In the genomic region with DNA sequence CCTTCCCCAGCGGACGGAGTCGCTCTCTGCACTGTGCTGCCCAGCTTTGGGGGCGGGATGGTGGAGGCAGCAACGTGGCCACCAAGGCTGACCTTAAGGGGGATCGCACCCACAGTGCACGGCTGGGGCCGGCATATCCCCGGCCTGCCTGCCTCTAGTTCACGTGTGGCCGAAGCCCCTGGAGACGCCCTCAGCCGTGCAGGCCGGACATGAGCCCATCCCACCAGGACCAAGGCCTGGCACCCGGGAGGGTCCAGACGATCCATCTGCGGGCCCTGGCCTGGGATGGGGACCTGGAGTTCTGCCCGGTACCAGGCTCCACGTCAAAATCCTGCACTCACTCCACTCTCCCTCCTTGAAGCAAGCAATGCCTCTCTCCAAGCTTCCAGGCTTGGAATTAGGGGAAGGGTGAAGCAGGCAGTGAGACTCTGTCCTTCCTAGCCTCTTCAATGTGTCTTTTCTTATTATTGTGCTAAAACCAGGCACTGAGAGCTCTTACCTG, we compare ENCODE assay signal across 13 cellular contexts.
A peak's percentile ranks its signal among the peaks of the same experiment; 100 is the strongest.
DNase-seq lines count a peak whose midpoint lies in the region; ATAC-seq, FAIRE-seq and TF ChIP-seq lines count a peak whose summit lies in the region.
"Had no signal": no experiment of that assay in that cellular context is flagged by ENCODE, and none has a peak within 500 bp of the region (broad histone marks: within the 10 kb centered on the region; RNA-seq: fewer than 3 reads in every experiment).

No MANE protein-coding gene starts in this region.

- no peaks in the 10 kb centered on the region for H3K9me3 Mint-ChIP-seq in stimulated activated naive CD8-positive, alpha-beta T cell treated with anti-CD3 and anti-CD28 coated beads, Interleukin-15, amount 100 ng/mL, for 72 hours
- no peaks in the 10 kb centered on the region for H3K9me3 Mint-ChIP-seq in astrocyte (ENCODE audit: unreplicated experiment)
- H3K9me3 Mint-ChIP-seq in naive thymus-derived CD4-positive, alpha-beta T cell = no peaks in the 10 kb centered on the region
- H3K9me3 Mint-ChIP-seq: type B pancreatic cell had no signal

- no peak overlapping the region for H2AFZ ChIP-seq in astrocyte (ENCODE audit: low read depth, low read length)

- H3K4me3 Mint-ChIP-seq in stimulated activated naive CD8-positive, alpha-beta T cell treated with anti-CD3 and anti-CD28 coated beads, Interleukin-15, amount 100 ng/mL, for 72 hours = peak overlapping the region; percentile 42 to 69
- H3K4me3 Mint-ChIP-seq in astrocyte (ENCODE audit: unreplicated experiment) = no peak overlapping the region
- peak overlapping the region in 9 of 10 donors; percentile 15 to 71 (median 58) for H3K4me3 Mint-ChIP-seq in naive thymus-derived CD4-positive, alpha-beta T cell
- H3K4me3 Mint-ChIP-seq: type B pancreatic cell had no signal

- intact Hi-C loops in naive thymus-derived CD4-positive, alpha-beta T cell (cut with micrococcal nuclease) = loop anchor here in 1 of 2 donors (10.0 kb wide), 1 partner anchor 343 kb away; no protein-coding TSS in a partner anchor

- H3K27me3 Mint-ChIP-seq in stimulated activated naive CD8-positive, alpha-beta T cell treated with anti-CD3 and anti-CD28 coated beads, Interleukin-15, amount 100 ng/mL, for 72 hours = peaks cover 8% of the 10 kb centered on the region
- no peaks in the 10 kb centered on the region for H3K27me3 Mint-ChIP-seq in astrocyte (ENCODE audit: low read depth, unreplicated experiment)
- H3K27me3 Mint-ChIP-seq in naive thymus-derived CD4-positive, alpha-beta T cell = peaks cover 3 to 8% (median 7%) of the 10 kb centered on the region in 5 donors

- peaks cover 6% of the 10 kb centered on the region for H3K4me1 Mint-ChIP-seq in stimulated activated naive CD8-positive, alpha-beta T cell treated with anti-CD3 and anti-CD28 coated beads, Interleukin-15, amount 100 ng/mL, for 72 hours
- H3K4me1 Mint-ChIP-seq in astrocyte (ENCODE audit: low read depth, unreplicated experiment) = no peaks in the 10 kb centered on the region
- H3K4me1 Mint-ChIP-seq in naive thymus-derived CD4-positive, alpha-beta T cell = peaks cover 3 to 11% (median 9%) of the 10 kb centered on the region in 7 donors

- no peak overlapping the region for H3K27ac ChIP-seq in astrocyte (ENCODE audit: low read depth, low read length)
- H3K27ac ChIP-seq in naive thymus-derived CD4-positive, alpha-beta T cell (ENCODE audit: low read depth, low read length) = no peak overlapping the region
- H3K27ac ChIP-seq: GM23248 had no signal

- H3K4me1 ChIP-seq in astrocyte (ENCODE audit: insufficient read depth, low read length) = no peaks in the 10 kb centered on the region
- H3K4me1 ChIP-seq in naive thymus-derived CD4-positive, alpha-beta T cell (ENCODE audit: control insufficient read depth in 2 of 2, insufficient read depth in 2 of 2, low read length in 2 of 2) = peaks cover 0 to 4% of the 10 kb centered on the region in 2 donors
- H3K4me1 ChIP-seq: Caco-2 had no signal

- CTCF ChIA-PET in naive thymus-derived CD4-positive, alpha-beta T cell (lab: Charles Lee) = interaction anchor here (0.9 to 1.5 kb wide), 4 partner anchors 9 to 175 kb away, joined by 3 to 6 read pairs (median 4); no protein-coding TSS in a partner anchor

- no peak for FAIRE-seq in astrocyte (lab: Jason Lieb, UNC)

- ATAC-seq in stimulated activated naive CD8-positive, alpha-beta T cell treated with anti-CD3 and anti-CD28 coated beads, Interleukin-15, amount 100 ng/mL, for 72 hours = peak; percentile 21
- ATAC-seq in stimulated activated naive CD8-positive, alpha-beta T cell treated with anti-CD3 and anti-CD28 coated beads, Interleukin-15, Interleukin-2, amounts not matched to agents 100 U/mL and 50 U/mL, for 24 hours = no peak
- ATAC-seq in naive thymus-derived CD4-positive, alpha-beta T cell = no peak
- no peak for ATAC-seq in HG03045 (IDR thresholded peaks at IDR 0.05; ENCODE audit: unreplicated experiment)

- H3K27me3 ChIP-seq in astrocyte (ENCODE audit: insufficient read depth, low read length) = peaks cover 3% of the 10 kb centered on the region
- no peaks in the 10 kb centered on the region for H3K27me3 ChIP-seq in naive thymus-derived CD4-positive, alpha-beta T cell (ENCODE audit: control insufficient read depth in 2 of 2, insufficient read depth in 2 of 2, low read length in 2 of 2)

- no peaks in the 10 kb centered on the region for H4K20me1 ChIP-seq in astrocyte (ENCODE audit: insufficient read depth, low read length)

- no peak overlapping the region for H3K4me2 ChIP-seq in astrocyte (ENCODE audit: low read length)

- DNase-seq in stimulated activated naive CD8-positive, alpha-beta T cell treated with anti-CD3 and anti-CD28 coated beads, Interleukin-15, amount 100 ng/mL, for 72 hours = no peak
- DNase-seq in stimulated activated naive CD8-positive, alpha-beta T cell treated with anti-CD3 and anti-CD28 coated beads, Interleukin-15, Interleukin-2, amounts not matched to agents 100 U/mL and 50 U/mL, for 24 hours = no peak
- no peak for DNase-seq in astrocyte (ENCODE audit: low read depth)
- DNase-seq in naive thymus-derived CD4-positive, alpha-beta T cell = no peak
- no peak for DNase-seq in NCI-H524 treated with DMSO at 0.1 percent for 48 hours (lab: John Stamatoyannopoulos, UW)
- DNase-seq in cortex of kidney (lab: John Stamatoyannopoulos, UW) = no peak
- DNase-seq: activated CD4-positive, alpha-beta T cell treated with anti-CD3 and anti-CD28 coated beads for 4 hours; AML-193; GM23248; NCI-H2081 treated with DMSO at 0.1 percent for 48 hours had no signal

- no peaks in the 10 kb centered on the region for H3K9me3 ChIP-seq in astrocyte (ENCODE audit: insufficient read depth, low read depth, low read length)
- H3K9me3 ChIP-seq in naive thymus-derived CD4-positive, alpha-beta T cell (ENCODE audit: control insufficient read depth in 2 of 3, low read length in 3 of 3) = no peaks in the 10 kb centered on the region
- H3K9me3 ChIP-seq: Caco-2 had no signal

- no peaks in the 10 kb centered on the region for H3K36me3 Mint-ChIP-seq in astrocyte (ENCODE audit: low read depth, unreplicated experiment)
- no peaks in the 10 kb centered on the region for H3K36me3 Mint-ChIP-seq in naive thymus-derived CD4-positive, alpha-beta T cell
- H3K36me3 Mint-ChIP-seq: type B pancreatic cell had no signal

- no peaks in the 10 kb centered on the region for H3K36me3 ChIP-seq in astrocyte (ENCODE audit: insufficient read depth, low read length)
- no peaks in the 10 kb centered on the region for H3K36me3 ChIP-seq in naive thymus-derived CD4-positive, alpha-beta T cell (ENCODE audit: control insufficient read depth in 2 of 3, insufficient read depth in 3 of 3, low read length in 3 of 3)

- H3K27ac Mint-ChIP-seq in stimulated activated naive CD8-positive, alpha-beta T cell treated with anti-CD3 and anti-CD28 coated beads, Interleukin-15, amount 100 ng/mL, for 72 hours = no peak overlapping the region
- peak overlapping the region; percentile 31 for H3K27ac Mint-ChIP-seq in astrocyte (ENCODE audit: unreplicated experiment)
- peak overlapping the region in 1 of 9 donors; percentile 5 for H3K27ac Mint-ChIP-seq in naive thymus-derived CD4-positive, alpha-beta T cell
- H3K27ac Mint-ChIP-seq: type B pancreatic cell had no signal

- POLR2A ChIA-PET in naive thymus-derived CD4-positive, alpha-beta T cell (lab: Charles Lee) = no interaction called here

- H3K9ac ChIP-seq in astrocyte (ENCODE audit: low read length) = no peak overlapping the region
- H3K9ac ChIP-seq: GM23248 had no signal

- H3K4me3 ChIP-seq in astrocyte (ENCODE audit: insufficient read depth, low read depth, low read length) = no peak overlapping the region
- H3K4me3 ChIP-seq in naive thymus-derived CD4-positive, alpha-beta T cell (ENCODE audit: low read length) = no peak overlapping the region
- H3K4me3 ChIP-seq: GM23248 had no signal

- no peaks in the 10 kb centered on the region for H3K79me2 ChIP-seq in astrocyte (ENCODE audit: insufficient read depth, low read length)

- TF ChIP-seq CTCF in astrocyte (IDR thresholded peaks at IDR 0.05; ENCODE audit: insufficient read depth, low read depth, low read length) = no peak
